Comparison of ENCODE assay signal across 27 cellular contexts in genomic region chr2:149552830-149553229, GRCh38.
"Had no signal": no experiment of that assay in that cellular context is flagged by ENCODE, and none has a peak within 500 bp of the region (broad histone marks: within the 10 kb centered on the region; RNA-seq: fewer than 3 reads in every experiment).

No MANE protein-coding gene starts in this region.

- H3K27me3 ChIP-seq: stomach, suprapubic skin, testis, thyroid gland, tibial artery, tibial nerve, transverse colon, upper lobe of left lung, uterus, vagina had no signal

- H3K9me3 Mint-ChIP-seq: stimulated activated effector memory CD8-positive, alpha-beta T cell treated with anti-CD3 and anti-CD28 coated beads, Interleukin-12 subunit alpha, Interleukin-12 subunit beta, amount 100 ng/mL, for 72 hours; stimulated activated memory B cell treated with anti-CD40 and anti-IgM and Interleukin-4, amounts not matched to agents 10 μg/mL and 1 μg/mL and 100 μg/mL, for 72 hours; stimulated activated naive CD8-positive, alpha-beta T cell treated with anti-CD3 and anti-CD28 coated beads, Interleukin-15, amount 100 ng/mL, for 72 hours; stimulated activated naive CD8-positive, alpha-beta T cell treated with anti-CD3 and anti-CD28 coated beads, Interleukin-15, Interleukin-2, amounts not matched to agents 100 ng/mL and 50 ng/mL, for 24 hours; type B pancreatic cell had no signal

- H3K4me3 ChIP-seq: stomach, suprapubic skin, testis, thoracic aorta, thyroid gland, tibial artery, tibial nerve, transverse colon, upper lobe of left lung, uterus, vagina had no signal

- H3K36me3 Mint-ChIP-seq: stimulated activated effector memory CD8-positive, alpha-beta T cell treated with anti-CD3 and anti-CD28 coated beads, Interleukin-12 subunit alpha, Interleukin-12 subunit beta, amount 100 ng/mL, for 72 hours; stimulated activated memory B cell treated with anti-CD40 and anti-IgM and Interleukin-4, amounts not matched to agents 10 μg/mL and 1 μg/mL and 100 μg/mL, for 72 hours; stimulated activated naive B cell treated with anti-CD40 and anti-IgM and Interleukin-4, amounts not matched to agents 10 μg/mL and 1 μg/mL and 100 μg/mL, for 72 hours; type B pancreatic cell had no signal

- H3K27ac Mint-ChIP-seq: stimulated activated effector memory CD8-positive, alpha-beta T cell treated with anti-CD3 and anti-CD28 coated beads, Interleukin-12 subunit alpha, Interleukin-12 subunit beta, amount 100 ng/mL, for 72 hours; stimulated activated memory B cell treated with anti-CD40 and anti-IgM and Interleukin-4, amounts not matched to agents 10 μg/mL and 1 μg/mL and 100 μg/mL, for 72 hours; stimulated activated naive B cell treated with anti-CD40 and anti-IgM and Interleukin-4, amounts not matched to agents 10 μg/mL and 1 μg/mL and 100 μg/mL, for 72 hours; stimulated activated naive CD8-positive, alpha-beta T cell treated with anti-CD3 and anti-CD28 coated beads, Interleukin-15, amount 100 ng/mL, for 72 hours; stimulated activated naive CD8-positive, alpha-beta T cell treated with anti-CD3 and anti-CD28 coated beads, Interleukin-15, Interleukin-2, amounts not matched to agents 100 ng/mL and 50 ng/mL, for 24 hours; type B pancreatic cell had no signal

- H3K4me3 Mint-ChIP-seq: stimulated activated effector memory CD8-positive, alpha-beta T cell treated with anti-CD3 and anti-CD28 coated beads, Interleukin-12 subunit alpha, Interleukin-12 subunit beta, amount 100 ng/mL, for 72 hours; stimulated activated memory B cell treated with anti-CD40 and anti-IgM and Interleukin-4, amounts not matched to agents 10 μg/mL and 1 μg/mL and 100 μg/mL, for 72 hours; stimulated activated naive B cell treated with anti-CD40 and anti-IgM and Interleukin-4, amounts not matched to agents 10 μg/mL and 1 μg/mL and 100 μg/mL, for 72 hours; stimulated activated naive CD8-positive, alpha-beta T cell treated with anti-CD3 and anti-CD28 coated beads, Interleukin-15, amount 100 ng/mL, for 72 hours; stimulated activated naive CD8-positive, alpha-beta T cell treated with anti-CD3 and anti-CD28 coated beads, Interleukin-15, Interleukin-2, amounts not matched to agents 100 ng/mL and 50 ng/mL, for 24 hours; type B pancreatic cell had no signal

- H3K9me3 ChIP-seq: suprapubic skin, testis, thoracic aorta, thyroid gland, tibial artery, transverse colon, upper lobe of left lung, uterus, vagina had no signal

- ATAC-seq: stimulated activated effector memory CD8-positive, alpha-beta T cell treated with anti-CD3 and anti-CD28 coated beads, Interleukin-12 subunit alpha, Interleukin-12 subunit beta, amount 100 ng/mL, for 72 hours; stimulated activated memory B cell treated with anti-CD40 and anti-IgM and Interleukin-4, amounts not matched to agents 10 μg/mL and 1 μg/mL and 100 μg/mL, for 72 hours; stimulated activated naive B cell treated with anti-CD40 and anti-IgM and Interleukin-4, amounts not matched to agents 10 μg/mL and 1 μg/mL and 100 μg/mL, for 72 hours; stimulated activated naive CD8-positive, alpha-beta T cell treated with anti-CD3 and anti-CD28 coated beads, Interleukin-15, amount 100 ng/mL, for 72 hours; stimulated activated naive CD8-positive, alpha-beta T cell treated with anti-CD3 and anti-CD28 coated beads, Interleukin-15, Interleukin-2, amounts not matched to agents 100 U/mL and 50 U/mL, for 24 hours had no signal

- H3K4me1 ChIP-seq: suprapubic skin, testis, thyroid gland, tibial nerve, transverse colon, upper lobe of left lung, uterus, vagina had no signal

- H3K36me3 ChIP-seq: stomach, suprapubic skin, thoracic aorta, thyroid gland, tibial artery, tibial nerve, transverse colon, upper lobe of left lung, uterus, vagina had no signal

- DNase-seq: stimulated activated CD4-positive, alpha-beta T cell treated with anti-CD3 and anti-CD28 coated beads, Interleukin-2, amount 100 ng/mL, for 48 hours; stimulated activated CD4-positive, alpha-beta T cell treated with anti-CD3 and anti-CD28 coated beads, Interleukin-4, amount 100 ng/mL, for 1 hour; stimulated activated CD4-positive, alpha-beta T cell treated with anti-CD3 and anti-CD28 coated beads, Interleukin-4, amount 100 ng/mL, for 24 hours; stimulated activated CD4-positive, alpha-beta T cell treated with anti-CD3 and anti-CD28 coated beads, Interleukin-4, amount 100 ng/mL, for 4 hours; stimulated activated CD8-positive, alpha-beta memory T cell treated with anti-CD3 and anti-CD28 coated beads, Interleukin-4, amount 100 ng/mL, for 48 hours; stimulated activated naive B cell treated with anti-CD40 and anti-IgM and Interleukin-4, amounts not matched to agents 10 μg/mL and 1 μg/mL and 100 μg/mL, for 72 hours; stimulated activated naive CD4-positive, alpha-beta T cell; stimulated activated naive CD4-positive, alpha-beta T cell treated with Interleukin-2 at 50 U/mL for 16 hours; stimulated activated naive CD8-positive, alpha-beta T cell treated with anti-CD3 and anti-CD28 coated beads, Interleukin-15, amount 100 ng/mL, for 72 hours; stimulated activated naive CD8-positive, alpha-beta T cell treated with anti-CD3 and anti-CD28 coated beads, Interleukin-15, Interleukin-2, amounts not matched to agents 100 U/mL and 50 U/mL, for 24 hours; stomach; substantia nigra; testis; thyroid gland; tibial artery; transverse colon; trophoblast cell; upper lobe of left lung; uterus had no signal

- H3K27ac ChIP-seq: stomach, suprapubic skin, testis, thoracic aorta, thyroid gland, tibial artery, tibial nerve, transverse colon, upper lobe of left lung, uterus, vagina had no signal

- H3K27me3 Mint-ChIP-seq: stimulated activated memory B cell treated with anti-CD40 and anti-IgM and Interleukin-4, amounts not matched to agents 10 μg/mL and 1 μg/mL and 100 μg/mL, for 72 hours; stimulated activated naive CD8-positive, alpha-beta T cell treated with anti-CD3 and anti-CD28 coated beads, Interleukin-15, amount 100 ng/mL, for 72 hours; type B pancreatic cell had no signal

- H3K4me1 Mint-ChIP-seq: stimulated activated effector memory CD8-positive, alpha-beta T cell treated with anti-CD3 and anti-CD28 coated beads, Interleukin-12 subunit alpha, Interleukin-12 subunit beta, amount 100 ng/mL, for 72 hours; stimulated activated memory B cell treated with anti-CD40 and anti-IgM and Interleukin-4, amounts not matched to agents 10 μg/mL and 1 μg/mL and 100 μg/mL, for 72 hours; stimulated activated naive B cell treated with anti-CD40 and anti-IgM and Interleukin-4, amounts not matched to agents 10 μg/mL and 1 μg/mL and 100 μg/mL, for 72 hours; stimulated activated naive CD8-positive, alpha-beta T cell treated with anti-CD3 and anti-CD28 coated beads, Interleukin-15, amount 100 ng/mL, for 72 hours had no signal
